In the genomic region with DNA sequence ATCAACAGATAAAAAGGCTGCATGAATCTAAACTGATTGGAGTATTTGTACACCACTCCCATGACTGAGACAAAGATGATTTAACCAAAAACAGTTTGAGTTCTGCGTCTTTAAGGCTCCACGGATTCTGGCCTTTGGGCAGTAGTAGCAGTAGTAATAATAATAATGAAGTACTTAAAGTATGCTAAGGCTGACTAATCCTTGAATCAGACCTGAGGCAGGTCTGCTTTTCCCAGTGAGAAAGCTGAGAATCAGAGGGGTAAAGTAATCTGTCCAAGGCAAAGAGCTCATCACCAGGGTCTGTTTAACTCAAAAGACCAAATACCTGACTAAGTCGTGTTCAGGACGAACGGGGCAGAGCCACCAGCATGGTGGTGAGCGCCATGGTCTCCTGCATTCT, we compare ENCODE assay signal across 21 cellular contexts.
"Had no signal": no experiment of that assay in that cellular context is flagged by ENCODE, and none has a peak within 500 bp of the region (broad histone marks: within the 10 kb centered on the region; RNA-seq: fewer than 3 reads in every experiment).

No MANE protein-coding gene starts in this region.

- H3K4me1 ChIP-seq: esophagus muscularis mucosa, heart left ventricle, right atrium auricular region, testis, tibial nerve, upper lobe of right lung, vagina had no signal

- H3K9me3 ChIP-seq: esophagus muscularis mucosa, heart left ventricle, ovary, right atrium auricular region, sigmoid colon, testis, tibial nerve, upper lobe of right lung, vagina had no signal

- H3K27me3 ChIP-seq: esophagus muscularis mucosa, heart left ventricle, ovary, right atrium auricular region, sigmoid colon, testis, tibial nerve, upper lobe of right lung, vagina had no signal

- ATAC-seq: heart left ventricle; left lobe of liver; natural killer cell; stimulated activated naive B cell treated with anti-CD40 and anti-IgM and Interleukin-4, amounts not matched to agents 10 μg/mL and 1 μg/mL and 100 μg/mL, for 72 hours; stimulated activated naive CD8-positive, alpha-beta T cell treated with anti-CD3 and anti-CD28 coated beads, Interleukin-15, amount 100 ng/mL, for 72 hours; upper lobe of right lung had no signal

- H3K4me3 ChIP-seq: esophagus muscularis mucosa, heart left ventricle, ovary, right atrium auricular region, sigmoid colon, skin epidermis, testis, tibial nerve, upper lobe of right lung, vagina had no signal

- DNase-seq: effector memory CD4-positive, alpha-beta T cell; heart left ventricle; hippocampal formation; kidney glomerular epithelial cell; natural killer cell; nucleus accumbens; ovary; sigmoid colon; stimulated activated CD4-positive, alpha-beta T cell treated with anti-CD3 and anti-CD28 coated beads, Interleukin-2, amount 100 ng/mL, for 24 hours; stimulated activated CD4-positive, alpha-beta T cell treated with anti-CD3 and anti-CD28 coated beads, Interleukin-4, amount 100 ng/mL, for 4 hours; stimulated activated naive B cell treated with anti-CD40 and anti-IgM and Interleukin-4, amounts not matched to agents 10 μg/mL and 1 μg/mL and 100 μg/mL, for 72 hours; stimulated activated naive CD8-positive, alpha-beta T cell treated with anti-CD3 and anti-CD28 coated beads, Interleukin-15, amount 100 ng/mL, for 72 hours; testis; upper lobe of right lung had no signal

- H3K27ac ChIP-seq: epithelial cell of prostate, esophagus muscularis mucosa, heart left ventricle, ovary, right atrium auricular region, sigmoid colon, skin epidermis, testis, tibial nerve, upper lobe of right lung, vagina had no signal

- H3K36me3 ChIP-seq: ovary had no signal
